In genomic region chr16:28824548-28824973, GRCh38 we compare ENCODE assay signal across 8 cellular contexts. TPM values are rescaled to one million over a fixed set of nuclear protein-coding genes. Genes with fewer than 3 reads are reported as not detected.
DNase-seq lines count a peak whose midpoint lies in the region; ATAC-seq and TF ChIP-seq lines count a peak whose summit lies in the region.

No MANE protein-coding gene starts in this region.

- H3K27ac ChIP-seq in HEK293 (ENCODE audit: extremely low read depth, low read depth, low read length) (peak overlapping the region; percentile 99), iPS DF 6.9 (ENCODE audit: low read length) (no peak overlapping the region), smooth muscle cell (ENCODE audit: low read depth) (peak overlapping the region; percentile 91)

- H3K36me3 Mint-ChIP-seq in activated T-helper 1 cell treated with anti-CD3 and anti-CD28 coated beads, Interleukin-12 subunit alpha, Interleukin-12 subunit beta, Interleukin-2, Interleukin-4 antibody, amounts not matched to agents 30 ng/mL and 10 ng/mL and 1 ng/mL, durations not matched to agents 14 hours and 24 hours and 36 hours (ENCODE audit: low read depth): peaks cover 44% of the 10 kb centered on the region

- CTCF ChIA-PET in HEK293 (lab: Yijun Ruan, JAX): no interaction called here

- POLR2A ChIA-PET in HEK293 (lab: Yijun Ruan, JAX): interaction anchor here (1.0 to 4.0 kb wide), 6 partner anchors 14 to 126 kb away, joined by 4 to 39 read pairs (median 6); partner anchors contain the start of genes NFATC2IP and TUFM

- no peak for DNase-seq in activated T-helper 1 cell treated with anti-CD3 and anti-CD28 coated beads, Interleukin-12 subunit alpha, Interleukin-12 subunit beta, Interleukin-2, Interleukin-4 antibody, amounts not matched to agents 30 ng/mL and 10 ng/mL and 1 ng/mL, durations not matched to agents 14 hours and 24 hours and 36 hours (ENCODE audit: low spot score)
- DNase-seq in iPS DF 6.9 (ENCODE audit: low read depth, low spot score): no peak
- no peak for DNase-seq in smooth muscle cell (lab: John Stamatoyannopoulos, UW; ENCODE audit: unreplicated experiment)
- no peak for DNase-seq in dermis blood vessel endothelial cell

- H3K79me2 ChIP-seq in smooth muscle cell (ENCODE audit: low read depth): peaks cover 67% of the 10 kb centered on the region

- peaks cover 4% of the 10 kb centered on the region for H3K27me3 Mint-ChIP-seq in activated T-helper 1 cell treated with anti-CD3 and anti-CD28 coated beads, Interleukin-12 subunit alpha, Interleukin-12 subunit beta, Interleukin-2, Interleukin-4 antibody, amounts not matched to agents 30 ng/mL and 10 ng/mL and 1 ng/mL, durations not matched to agents 14 hours and 24 hours and 36 hours (ENCODE audit: insufficient read depth)

- TF ChIP-seq CTCF in HEK293 (tag by site-specific recombination; IDR thresholded peaks at IDR 0.05): no peak
- TF ChIP-seq CTCF in smooth muscle cell (IDR thresholded peaks at IDR 0.05; ENCODE audit: borderline replicate concordance, insufficient read depth, poor library complexity, severe bottlenecking): no peak

- peaks cover 56% of the 10 kb centered on the region for H3K4me1 Mint-ChIP-seq in activated T-helper 1 cell treated with anti-CD3 and anti-CD28 coated beads, Interleukin-12 subunit alpha, Interleukin-12 subunit beta, Interleukin-2, Interleukin-4 antibody, amounts not matched to agents 30 ng/mL and 10 ng/mL and 1 ng/mL, durations not matched to agents 14 hours and 24 hours and 36 hours (ENCODE audit: low read depth)

- H4K20me1 ChIP-seq in smooth muscle cell (ENCODE audit: low read depth): peaks cover 49% of the 10 kb centered on the region

- H3K36me3 ChIP-seq in HEK293 (ENCODE audit: control insufficient read depth in 2 of 2, insufficient read depth in 1 of 2, low read length in 2 of 2) (peaks cover 45 to 53% of the 10 kb centered on the region in 2 experiments), iPS DF 6.9 (ENCODE audit: control insufficient read depth, insufficient read depth, low read length) (peaks cover 23% of the 10 kb centered on the region), smooth muscle cell (ENCODE audit: low read depth) (peaks cover 12% of the 10 kb centered on the region)

- H3K4me1 ChIP-seq in HEK293 (ENCODE audit: control insufficient read depth, insufficient read depth, low read length) (peaks cover 6% of the 10 kb centered on the region; the same call in 1 of the 2 replicates), iPS DF 6.9 (ENCODE audit: control insufficient read depth, insufficient read depth, low read length) (no peaks in the 10 kb centered on the region; the same call in 1 of the 2 replicates), smooth muscle cell (ENCODE audit: low read depth) (peaks cover 20% of the 10 kb centered on the region)

- H3K9me3 Mint-ChIP-seq in activated T-helper 1 cell treated with anti-CD3 and anti-CD28 coated beads, Interleukin-12 subunit alpha, Interleukin-12 subunit beta, Interleukin-2, Interleukin-4 antibody, amounts not matched to agents 30 ng/mL and 10 ng/mL and 1 ng/mL, durations not matched to agents 14 hours and 24 hours and 36 hours: no peaks in the 10 kb centered on the region

- no peaks in the 10 kb centered on the region for H3K9me3 ChIP-seq in HEK293 (ENCODE audit: control insufficient read depth, insufficient read depth, low read depth, low read length)
- no peaks in the 10 kb centered on the region for H3K9me3 ChIP-seq in iPS DF 6.9 (ENCODE audit: control insufficient read depth, insufficient read depth, low read length)
- H3K9me3 ChIP-seq in smooth muscle cell (replicated peaks; ENCODE audit: low read depth): no peaks in the 10 kb centered on the region

- WGBS in iPS DF 6.9 (ENCODE audit: insufficient coverage, insufficient read length): no CpG with 5 or more reads among the region's 8 CpGs
- WGBS in smooth muscle cell (ENCODE audit: low lambda C conversion rate): 29% methylated on average over 8 of the region's 8 CpGs

- H3K27me3 ChIP-seq in iPS DF 6.9 (ENCODE audit: control insufficient read depth, insufficient read depth, low read length) (no peaks in the 10 kb centered on the region), smooth muscle cell (ENCODE audit: low read depth) (no peaks in the 10 kb centered on the region)

- H3K27ac Mint-ChIP-seq in activated T-helper 1 cell treated with anti-CD3 and anti-CD28 coated beads, Interleukin-12 subunit alpha, Interleukin-12 subunit beta, Interleukin-2, Interleukin-4 antibody, amounts not matched to agents 30 ng/mL and 10 ng/mL and 1 ng/mL, durations not matched to agents 14 hours and 24 hours and 36 hours: peak overlapping the region; percentile 100

- H3K9ac ChIP-seq in smooth muscle cell (ENCODE audit: low read depth): peak overlapping the region; percentile 93

- H3F3A ChIP-seq in smooth muscle cell (ENCODE audit: low read depth): peaks cover 9% of the 10 kb centered on the region

- H3K4me3 Mint-ChIP-seq in activated T-helper 1 cell treated with anti-CD3 and anti-CD28 coated beads, Interleukin-12 subunit alpha, Interleukin-12 subunit beta, Interleukin-2, Interleukin-4 antibody, amounts not matched to agents 30 ng/mL and 10 ng/mL and 1 ng/mL, durations not matched to agents 14 hours and 24 hours and 36 hours: peak overlapping the region; percentile 98

- no peak overlapping the region for H2AFZ ChIP-seq in smooth muscle cell (ENCODE audit: low read depth)

- ATAC-seq in HG03045 (IDR thresholded peaks at IDR 0.05; ENCODE audit: unreplicated experiment) (no peak), GM18867 (IDR thresholded peaks at IDR 0.05; ENCODE audit: unreplicated experiment) (no peak), GM19463 (IDR thresholded peaks at IDR 0.05; ENCODE audit: unreplicated experiment) (no peak)

- intact Hi-C loops in activated T-helper 1 cell treated with anti-CD3 and anti-CD28 coated beads, Interleukin-12 subunit alpha, Interleukin-12 subunit beta, Interleukin-2, Interleukin-4 antibody, amounts not matched to agents 30 ng/mL and 10 ng/mL and 1 ng/mL, durations not matched to agents 14 hours and 24 hours and 36 hours (cut with micrococcal nuclease): loop anchor here (1.0 to 5.0 kb wide), 7 partner anchors 22 to 983 kb away; partner anchors contain the start of genes KIF22, MAZ, NFATC2IP and RABEP2

- H3K4me2 ChIP-seq in smooth muscle cell: peak overlapping the region; percentile 91

- H3K4me3 ChIP-seq in HEK293 (ENCODE audit: low read depth, low read length) (peak overlapping the region; percentile 89), iPS DF 6.9 (ENCODE audit: low read length) (peak overlapping the region; percentile 87), smooth muscle cell (peak overlapping the region; percentile 100)

TF ChIP-seq in HEK293, 187 proteins besides CTCF, POLR2A, EP300 and RAD21 (continues in another document):
- TF ChIP-seq ZEB2 (tag by site-specific recombination; IDR thresholded peaks at IDR 0.05) (no peak), MZF1 (tag by site-specific recombination; IDR thresholded peaks at IDR 0.05; ENCODE audit: borderline replicate concordance) (peak; percentile 30; the same call in 1 of the 2 replicates), ZNF416 (tag by site-specific recombination; IDR thresholded peaks at IDR 0.05) (no peak), OSR2 (tag by site-specific recombination; IDR thresholded peaks at IDR 0.05) (no peak), ZNF596 (tag by site-specific recombination; IDR thresholded peaks at IDR 0.05) (no peak), ZNF830 (tag by site-specific recombination; IDR thresholded peaks at IDR 0.05; ENCODE audit: low read depth) (no peak), KLF16 (tag by site-specific recombination; IDR thresholded peaks at IDR 0.05) (peak; percentile 28; the same call in 1 of the 2 replicates), ZNF664 (tag by site-specific recombination; IDR thresholded peaks at IDR 0.05) (no peak)
- TF ChIP-seq, protein P1, sequence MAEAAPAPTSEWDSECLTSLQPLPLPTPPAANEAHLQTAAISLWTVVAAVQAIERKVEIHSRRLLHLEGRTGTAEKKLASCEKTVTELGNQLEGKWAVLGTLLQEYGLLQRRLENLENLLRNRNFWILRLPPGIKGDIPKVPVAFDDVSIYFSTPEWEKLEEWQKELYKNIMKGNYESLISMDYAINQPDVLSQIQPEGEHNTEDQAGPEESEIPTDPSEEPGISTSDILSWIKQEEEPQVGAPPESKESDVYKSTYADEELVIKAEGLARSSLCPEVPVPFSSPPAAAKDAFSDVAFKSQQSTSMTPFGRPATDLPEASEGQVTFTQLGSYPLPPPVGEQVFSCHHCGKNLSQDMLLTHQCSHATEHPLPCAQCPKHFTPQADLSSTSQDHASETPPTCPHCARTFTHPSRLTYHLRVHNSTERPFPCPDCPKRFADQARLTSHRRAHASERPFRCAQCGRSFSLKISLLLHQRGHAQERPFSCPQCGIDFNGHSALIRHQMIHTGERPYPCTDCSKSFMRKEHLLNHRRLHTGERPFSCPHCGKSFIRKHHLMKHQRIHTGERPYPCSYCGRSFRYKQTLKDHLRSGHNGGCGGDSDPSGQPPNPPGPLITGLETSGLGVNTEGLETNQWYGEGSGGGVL (tag by site-specific recombination; IDR thresholded peaks at IDR 0.05): no peak; the same call in 1 of the 2 replicates

RNA-seq across cellular contexts. Expression of gene ATXN2L, which starts 1.8 kb away (rescaled TPM):
- 319 and 337 TPM in 2 replicates for total RNA-seq in activated T-helper 1 cell treated with anti-CD3 and anti-CD28 coated beads, Interleukin-12 subunit alpha, Interleukin-12 subunit beta, Interleukin-2, Interleukin-4 antibody, amounts not matched to agents 30 ng/mL and 10 ng/mL and 1 ng/mL, durations not matched to agents 14 hours and 24 hours and 36 hours
- total RNA-seq in smooth muscle cell: 81.2 and 89.3 TPM in 2 replicates
- 93.3 and 108 TPM in 2 replicates for polyA plus RNA-seq in smooth muscle cell
- 33.5 and 74.3 TPM in 2 replicates for total RNA-seq in dermis blood vessel endothelial cell

RNA-seq across cellular contexts. Expression of gene TUFM, which starts 21.6 kb away (rescaled TPM):
- 261 and 264 TPM in 2 replicates for total RNA-seq in activated T-helper 1 cell treated with anti-CD3 and anti-CD28 coated beads, Interleukin-12 subunit alpha, Interleukin-12 subunit beta, Interleukin-2, Interleukin-4 antibody, amounts not matched to agents 30 ng/mL and 10 ng/mL and 1 ng/mL, durations not matched to agents 14 hours and 24 hours and 36 hours
- total RNA-seq in smooth muscle cell (67.2 and 76.1 TPM in 2 replicates), dermis blood vessel endothelial cell (127 and 181 TPM in 2 replicates)
- polyA plus RNA-seq in smooth muscle cell: 191 and 200 TPM in 2 replicates

RNA-seq across cellular contexts. Expression of gene SH2B1, which starts 39.1 kb away (rescaled TPM):
- 54.2 and 56.2 TPM in 2 replicates for total RNA-seq in activated T-helper 1 cell treated with anti-CD3 and anti-CD28 coated beads, Interleukin-12 subunit alpha, Interleukin-12 subunit beta, Interleukin-2, Interleukin-4 antibody, amounts not matched to agents 30 ng/mL and 10 ng/mL and 1 ng/mL, durations not matched to agents 14 hours and 24 hours and 36 hours
- total RNA-seq in smooth muscle cell: 11.4 and 17.3 TPM in 2 replicates
- polyA plus RNA-seq in smooth muscle cell: 17.3 and 18.8 TPM in 2 replicates
- total RNA-seq in dermis blood vessel endothelial cell: 9.4 and 13.0 TPM in 2 replicates

RNA-seq across cellular contexts. Expression of gene ATP2A1, which starts 53.7 kb away (rescaled TPM):
- 2.6 and 3.3 TPM in 2 replicates for total RNA-seq in activated T-helper 1 cell treated with anti-CD3 and anti-CD28 coated beads, Interleukin-12 subunit alpha, Interleukin-12 subunit beta, Interleukin-2, Interleukin-4 antibody, amounts not matched to agents 30 ng/mL and 10 ng/mL and 1 ng/mL, durations not matched to agents 14 hours and 24 hours and 36 hours
- total RNA-seq in smooth muscle cell (0.09 and 0.36 TPM in 2 replicates), dermis blood vessel endothelial cell (not detected in 2 replicates)
- 0.87 and 1.2 TPM in 2 replicates for polyA plus RNA-seq in smooth muscle cell
